ENCODE assay signal across 9 cellular contexts in the genomic region with DNA sequence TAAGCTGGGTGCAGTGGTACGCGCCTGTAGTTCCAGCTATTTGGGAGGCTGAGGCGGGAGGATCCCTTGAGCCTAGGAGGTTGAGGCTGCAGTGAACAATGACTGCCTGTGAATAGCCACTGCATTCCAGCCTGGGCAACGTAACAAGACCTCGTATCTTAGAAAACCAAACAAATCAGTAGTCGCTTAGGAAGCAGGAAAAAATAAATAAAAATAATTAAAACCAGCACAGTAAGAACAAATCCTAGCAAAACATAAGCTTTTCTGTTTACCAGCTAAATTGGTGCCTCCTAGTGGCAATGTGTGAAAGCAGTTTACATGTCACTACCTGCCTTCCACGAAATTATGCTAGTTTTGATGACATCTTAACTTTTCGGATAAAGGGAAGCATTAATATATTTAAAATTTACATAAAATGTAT. TPM values are rescaled to one million over a fixed set of nuclear protein-coding genes. Genes with fewer than 3 reads are reported as not detected.
DNase-seq lines count a peak whose midpoint lies in the region; ATAC-seq and TF ChIP-seq lines count a peak whose summit lies in the region.
"Had no signal": no experiment of that assay in that cellular context is flagged by ENCODE, and none has a peak within 500 bp of the region (broad histone marks: within the 10 kb centered on the region; RNA-seq: fewer than 3 reads in every experiment).

No MANE protein-coding gene starts in this region.

- H3K27ac Mint-ChIP-seq in brain, result peak overlapping the region; percentile 97 to 99 (median 99)

- H3K27ac ChIP-seq in lung (ENCODE audit: low read depth in 1 of 2, low read length in 1 of 2) (no peak overlapping the region), urinary bladder (ENCODE audit: low read depth) (no peak overlapping the region)

- H3K4me3 ChIP-seq in lung, result no peak overlapping the region
- peak overlapping the region; percentile 27 for H3K4me3 ChIP-seq in urinary bladder (ENCODE audit: low read depth, low read length)

- peak overlapping the region; percentile 87 to 99 (median 95) for H3K4me3 Mint-ChIP-seq in brain

- TF ChIP-seq CTCF in brain (conservative IDR thresholded peaks at IDR 0.05), result peak; percentile 33 to 73
- peak; percentile 28 for TF ChIP-seq CTCF in lung (IDR thresholded peaks at IDR 0.05; ENCODE audit: control extremely low read depth, extremely low read depth)

- peak; percentile 62 for DNase-seq in activated effector memory CD4-positive, alpha-beta T cell treated with anti-CD3 and anti-CD28 coated beads, Interleukin-2, amount 50 U/mL, for 16 hours
- DNase-seq in activated effector memory CD4-positive, alpha-beta T cell treated with Interleukin-2 at 50 U/mL for 16 hours, result no peak
- DNase-seq in NCI-H69 (lab: John Stamatoyannopoulos, UW), result peak; percentile 54
- DNase-seq in lung (ENCODE audit: low spot score), result no peak
- DNase-seq in HK-2 (ENCODE audit: unreplicated experiment), result no peak

- H3K27me3 ChIP-seq in lung (ENCODE audit: control insufficient read depth, insufficient read depth), result no peaks in the 10 kb centered on the region

- ATAC-seq in lung (ENCODE audit: insufficient read depth, low FRiP score), result no peak
- no peak for ATAC-seq in HG03025 (IDR thresholded peaks at IDR 0.05; ENCODE audit: low FRiP score, unreplicated experiment)

- H3K36me3 ChIP-seq in lung (ENCODE audit: control insufficient read depth in 2 of 2, insufficient read depth in 2 of 2, low read length in 2 of 2) (peaks cover 0 to 23% of the 10 kb centered on the region in 2 donors), urinary bladder (ENCODE audit: insufficient read depth) (peaks cover 4% of the 10 kb centered on the region)

- 55% methylated on average over 8 of the region's 8 CpGs for WGBS in lung, 2 donors
- 42% methylated on average over 8 of the region's 8 CpGs for WGBS in urinary bladder

- no peaks in the 10 kb centered on the region for H3K9me3 ChIP-seq in lung (ENCODE audit: control insufficient read depth in 2 of 2, insufficient read depth in 1 of 2, low read length in 1 of 2)

- H3K27me3 Mint-ChIP-seq in brain, result peaks cover 13% of the 10 kb centered on the region

- peaks cover 43% of the 10 kb centered on the region for H3K4me1 Mint-ChIP-seq in brain

- H3K4me1 ChIP-seq in lung (ENCODE audit: control insufficient read depth in 2 of 2, insufficient read depth in 2 of 2, low read length in 2 of 2), result peaks cover 12 to 13% of the 10 kb centered on the region in 2 donors
- H3K4me1 ChIP-seq in urinary bladder (ENCODE audit: insufficient read depth), result peaks cover 2% of the 10 kb centered on the region

- peaks cover 14% of the 10 kb centered on the region for H3K36me3 Mint-ChIP-seq in brain

- no peaks in the 10 kb centered on the region for H3K9me3 Mint-ChIP-seq in brain

RNA-seq across cellular contexts. Expression of gene ARMC5, which starts 1.3 kb away (rescaled TPM):
- polyA plus RNA-seq in brain (ENCODE audit: insufficient read depth, low read depth, low replicate concordance) (19.2 TPM), lung (10 to 100 TPM; 11.4 to 13.2 TPM), urinary bladder (13.1 TPM)
- total RNA-seq in lung (10 to 100 TPM in 1 of 2 donors, 1 to 10 TPM in 1; 8.2 to 16.7 TPM), urinary bladder (5.4 TPM)

RNA-seq across cellular contexts. Expression of gene TGFB1I1, which starts 11.4 kb away (rescaled TPM):
- polyA plus RNA-seq in brain (ENCODE audit: insufficient read depth, low read depth, low replicate concordance) (15.8 TPM), lung (10 to 100 TPM; 25.1 to 29.9 TPM), urinary bladder (341 TPM)
- total RNA-seq in lung (10 to 100 TPM; 45.4 to 58.9 TPM), urinary bladder (76.2 TPM)

RNA-seq across cellular contexts. Expression of gene ZNF843, which starts 18.0 kb away (rescaled TPM):
- polyA plus RNA-seq in brain (ENCODE audit: insufficient read depth, low read depth, low replicate concordance) (1.4 TPM), lung (under 1 TPM; 0.25 to 0.30 TPM), urinary bladder (0.76 TPM)
- total RNA-seq in lung (1 to 10 TPM; 1.2 to 1.4 TPM), urinary bladder (0.79 TPM)
- total RNA-seq: mononuclear cell had no signal

RNA-seq across cellular contexts. Expression of gene SLC5A2, which starts 22.3 kb away (rescaled TPM):
- 3.7 TPM for polyA plus RNA-seq in brain (ENCODE audit: insufficient read depth, low read depth, low replicate concordance)
- total RNA-seq in lung, result 1 to 10 TPM in 1 of 2 donors, under 1 TPM in 1; 0.85 to 1.7 TPM
- 1 to 10 TPM; 2.9 to 3.1 TPM for polyA plus RNA-seq in lung
- 0.42 TPM for total RNA-seq in urinary bladder
- 2.8 TPM for polyA plus RNA-seq in urinary bladder

RNA-seq across cellular contexts. Expression of gene COX6A2, which starts 32.4 kb away (rescaled TPM):
- polyA plus RNA-seq in brain (ENCODE audit: insufficient read depth, low read depth, low replicate concordance) (1.8 TPM), lung (not detected), urinary bladder (not detected)
- total RNA-seq in lung (not detected), urinary bladder (not detected)
- total RNA-seq: mononuclear cell had no signal

Comparison
In these comparisons a context has a peak if more than half of its experiments do, and no peak if none do; other contexts are left out.
1. DNase-seq: peak in activated effector memory CD4-positive, alpha-beta T cell treated with anti-CD3 and anti-CD28 coated beads, Interleukin-2, amount 50 U/mL, for 16 hours (single experiment) and NCI-H69 (single experiment); none in activated effector memory CD4-positive, alpha-beta T cell treated with Interleukin-2 at 50 U/mL for 16 hours (single experiment), lung (single experiment) and HK-2 (single experiment).
2. RNA of gene TGFB1I1, which starts 11.4 kb away (polyA plus RNA-seq): 341 TPM in urinary bladder (single experiment); 25.1 to 29.9 TPM in lung and 15.8 TPM in brain (single experiment); every median in the first group is over 10 times any median in the second.